Comparison of ENCODE assay signal across 1 cellular context in the genomic region with DNA sequence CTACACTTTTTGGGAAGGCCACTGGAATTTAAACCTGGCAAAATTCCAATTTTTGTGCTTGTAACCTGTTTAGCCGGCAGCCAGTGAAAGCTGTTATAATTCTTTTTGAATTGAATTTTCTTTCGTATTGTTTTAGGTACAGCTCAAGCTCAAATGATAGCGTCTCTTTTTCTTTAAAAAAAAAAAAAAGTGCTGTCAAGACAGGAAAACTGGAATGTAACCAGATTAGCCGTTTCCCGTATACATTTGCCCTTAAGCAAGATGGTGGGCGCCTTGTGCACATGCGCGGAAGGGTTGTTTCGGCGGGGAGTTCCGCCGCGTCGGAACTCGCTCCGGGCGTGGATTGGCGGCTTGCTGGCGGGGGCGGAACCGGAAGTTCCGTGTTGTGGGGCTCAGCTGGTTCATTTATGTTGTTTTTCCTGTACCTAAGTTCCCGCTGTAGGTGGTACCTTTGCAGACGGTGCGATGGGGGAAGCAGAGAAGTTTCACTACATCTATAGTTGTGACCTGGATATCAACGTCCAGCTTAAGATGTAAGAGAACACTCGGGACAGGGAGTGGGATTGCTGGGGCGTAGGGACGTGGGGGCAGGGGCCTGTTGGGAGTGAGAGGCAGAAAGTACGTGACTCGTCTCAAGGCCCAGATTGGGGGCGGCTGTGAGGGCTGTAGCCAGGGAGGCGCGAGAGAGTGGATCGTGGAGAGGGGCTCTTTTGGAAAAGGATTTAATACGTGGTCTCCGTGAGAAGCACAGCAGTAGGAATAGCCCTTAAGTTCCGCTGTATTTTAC.
TF ChIP-seq lines count a peak whose summit lies in the region.

TSS of gene PIK3C3 (plus strand) at position 408 of the 787 bp plus-strand sequence. CDS start at position 466, 58 bp downstream.

TF ChIP-seq in K562, 482 proteins besides CTCF, POLR2A, EP300 and RAD21 (continued from another document and continues in another):
- TF ChIP-seq FOXP4 (CRISPR knock-in tag; IDR thresholded peaks at IDR 0.05; ENCODE audit: borderline replicate concordance) (no peak), CBX5 (IDR thresholded peaks at IDR 0.05; ENCODE audit: borderline replicate concordance, low read depth) (no peak), RBM25 (IDR thresholded peaks at IDR 0.05; ENCODE audit: low read depth, low read length, severe bottlenecking) (peak; percentile 62), ZNF76 (CRISPR knock-in tag; IDR thresholded peaks at IDR 0.05; ENCODE audit: borderline replicate concordance) (no peak), MCM7 (IDR thresholded peaks at IDR 0.05) (no peak), TSC22D4 (tag; IDR thresholded peaks at IDR 0.05) (no peak), MAFK (IDR thresholded peaks at IDR 0.05; ENCODE audit: low read length) (no peak; the same call in 1 of the 2 replicates), RBFOX2 (IDR thresholded peaks at IDR 0.05; ENCODE audit: low read depth, low read length) (peak; percentile 71), KLF16 (IDR thresholded peaks at IDR 0.05) (no peak), CEBPB (tag; IDR thresholded peaks at IDR 0.05) (no peak), ARNT (IDR thresholded peaks at IDR 0.05) (0 out of 4 replicates have a peak, but pooled peaks of 1 of the 2 experiments have one; percentile 8), KDM5B (IDR thresholded peaks at IDR 0.05; ENCODE audit: insufficient replicate concordance, low read depth, low read length) (peak; percentile 40), RBBP5 (IDR thresholded peaks at IDR 0.05; ENCODE audit: borderline replicate concordance, insufficient read depth, low read length, poor library complexity, severe bottlenecking) (peak; percentile 81), HDAC1 (IDR thresholded peaks at IDR 0.05) (peak in 1 of 2 experiments; percentile 96; a peak in 2 of 4 replicates), MCM3 (IDR thresholded peaks at IDR 0.05) (no peak), GTF2F1 (IDR thresholded peaks at IDR 0.05; ENCODE audit: low read depth, low read length) (no peak), ZNF436 (CRISPR knock-in tag; IDR thresholded peaks at IDR 0.05) (no peak), TCFL5 (CRISPR knock-in tag; conservative IDR thresholded peaks at IDR 0.05) (no peak), MED1 (CRISPR knock-in tag; IDR thresholded peaks at IDR 0.05; ENCODE audit: borderline replicate concordance) (no peak), LCOR (CRISPR knock-in tag; IDR thresholded peaks at IDR 0.05) (no peak), ZFPM2 (CRISPR knock-in tag; IDR thresholded peaks at IDR 0.05) (no peak), HDGF (IDR thresholded peaks at IDR 0.05) (no peak), ZHX1 (conservative IDR thresholded peaks at IDR 0.05; ENCODE audit: low read length) (no peak), RBM39 (optimal IDR thresholded peaks at IDR 0.05; ENCODE audit: low read depth, low read length) (no peak), ZNF551 (CRISPR knock-in tag; IDR thresholded peaks at IDR 0.05) (no peak), E2F4 (CRISPR knock-in tag; IDR thresholded peaks at IDR 0.05; ENCODE audit: low read depth) (no peak), HNRNPLL (IDR thresholded peaks at IDR 0.05; ENCODE audit: low read depth, low read length, poor library complexity, severe bottlenecking) (no peak), ZNF668 (CRISPR knock-in tag; IDR thresholded peaks at IDR 0.05) (no peak), XRCC4 (IDR thresholded peaks at IDR 0.05; ENCODE audit: extremely low read depth, insufficient read depth, insufficient read length) (no peak), KLF1 (tag; IDR thresholded peaks at IDR 0.05) (0 out of 2 replicates have a peak, but pooled peaks have one; percentile 36), YY1 (IDR thresholded peaks at IDR 0.05; ENCODE audit: borderline replicate concordance in 1 of 3, control insufficient read depth in 1 of 3, extremely low read depth in 1 of 3, insufficient read depth in 3 of 3, insufficient read length in 1 of 3, insufficient replicate concordance in 2 of 3, low read depth in 1 of 3, low read length in 2 of 3) (peak; percentile 95 to 100 (median 95)), XRCC5 (IDR thresholded peaks at IDR 0.05; ENCODE audit: low read depth, low read length) (peak; percentile 35; the same call in 1 of the 2 replicates), EP400 (IDR thresholded peaks at IDR 0.05) (peak; percentile 65), ELK1 (CRISPR knock-in tag; IDR thresholded peaks at IDR 0.05) (no peak), HDAC2 (IDR thresholded peaks at IDR 0.05) (0 out of 2 replicates have a peak, but pooled peaks have one; percentile 49), NR1H2 (CRISPR knock-in tag; IDR thresholded peaks at IDR 0.05) (no peak), TAF7 (tag; IDR thresholded peaks at IDR 0.05) (peak; percentile 35; the same call in 1 of the 2 replicates), FOXA1 (IDR thresholded peaks at IDR 0.05; ENCODE audit: borderline replicate concordance) (no peak), SNAPC5 (CRISPR knock-in tag; IDR thresholded peaks at IDR 0.05) (no peak), MBD1 (CRISPR knock-in tag; IDR thresholded peaks at IDR 0.05) (no peak), TCF7L2 (IDR thresholded peaks at IDR 0.05; ENCODE audit: low read depth, low read length) (no peak), GMEB1 (CRISPR knock-in tag; IDR thresholded peaks at IDR 0.05) (no peak), CHD4 (IDR thresholded peaks at IDR 0.05; ENCODE audit: insufficient read depth, insufficient replicate concordance, low read depth, low read length, poor library complexity, severe bottlenecking) (no peak), SRSF3 (IDR thresholded peaks at IDR 0.05; ENCODE audit: insufficient read depth, low read length) (no peak), POLR2H (tag; IDR thresholded peaks at IDR 0.05; ENCODE audit: low read depth) (peak; percentile 53)
- TF ChIP-seq, protein P1, sequence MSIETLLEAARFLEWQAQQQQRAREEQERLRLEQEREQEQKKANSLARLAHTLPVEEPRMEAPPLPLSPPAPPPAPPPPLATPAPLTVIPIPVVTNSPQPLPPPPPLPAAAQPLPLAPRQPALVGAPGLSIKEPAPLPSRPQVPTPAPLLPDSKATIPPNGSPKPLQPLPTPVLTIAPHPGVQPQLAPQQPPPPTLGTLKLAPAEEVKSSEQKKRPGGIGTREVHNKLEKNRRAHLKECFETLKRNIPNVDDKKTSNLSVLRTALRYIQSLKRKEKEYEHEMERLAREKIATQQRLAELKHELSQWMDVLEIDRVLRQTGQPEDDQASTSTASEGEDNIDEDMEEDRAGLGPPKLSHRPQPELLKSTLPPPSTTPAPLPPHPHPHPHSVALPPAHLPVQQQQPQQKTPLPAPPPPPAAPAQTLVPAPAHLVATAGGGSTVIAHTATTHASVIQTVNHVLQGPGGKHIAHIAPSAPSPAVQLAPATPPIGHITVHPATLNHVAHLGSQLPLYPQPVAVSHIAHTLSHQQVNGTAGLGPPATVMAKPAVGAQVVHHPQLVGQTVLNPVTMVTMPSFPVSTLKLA (conservative IDR thresholded peaks at IDR 0.05) = peak; percentile 70 to 88
- TF ChIP-seq, protein P2, sequence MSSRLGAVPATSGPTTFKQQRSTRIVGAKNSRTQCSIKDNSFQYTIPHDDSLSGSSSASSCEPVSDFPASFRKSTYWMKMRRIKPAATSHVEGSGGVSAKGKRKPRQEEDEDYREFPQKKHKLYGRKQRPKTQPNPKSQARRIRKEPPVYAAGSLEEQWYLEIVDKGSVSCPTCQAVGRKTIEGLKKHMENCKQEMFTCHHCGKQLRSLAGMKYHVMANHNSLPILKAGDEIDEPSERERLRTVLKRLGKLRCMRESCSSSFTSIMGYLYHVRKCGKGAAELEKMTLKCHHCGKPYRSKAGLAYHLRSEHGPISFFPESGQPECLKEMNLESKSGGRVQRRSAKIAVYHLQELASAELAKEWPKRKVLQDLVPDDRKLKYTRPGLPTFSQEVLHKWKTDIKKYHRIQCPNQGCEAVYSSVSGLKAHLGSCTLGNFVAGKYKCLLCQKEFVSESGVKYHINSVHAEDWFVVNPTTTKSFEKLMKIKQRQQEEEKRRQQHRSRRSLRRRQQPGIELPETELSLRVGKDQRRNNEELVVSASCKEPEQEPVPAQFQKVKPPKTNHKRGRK (tag; IDR thresholded peaks at IDR 0.05) = no peak
- TF ChIP-seq, protein P3, sequence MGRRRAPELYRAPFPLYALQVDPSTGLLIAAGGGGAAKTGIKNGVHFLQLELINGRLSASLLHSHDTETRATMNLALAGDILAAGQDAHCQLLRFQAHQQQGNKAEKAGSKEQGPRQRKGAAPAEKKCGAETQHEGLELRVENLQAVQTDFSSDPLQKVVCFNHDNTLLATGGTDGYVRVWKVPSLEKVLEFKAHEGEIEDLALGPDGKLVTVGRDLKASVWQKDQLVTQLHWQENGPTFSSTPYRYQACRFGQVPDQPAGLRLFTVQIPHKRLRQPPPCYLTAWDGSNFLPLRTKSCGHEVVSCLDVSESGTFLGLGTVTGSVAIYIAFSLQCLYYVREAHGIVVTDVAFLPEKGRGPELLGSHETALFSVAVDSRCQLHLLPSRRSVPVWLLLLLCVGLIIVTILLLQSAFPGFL (CRISPR knock-in tag; IDR thresholded peaks at IDR 0.05) = no peak
